ENCODE assay signal across 8 cellular contexts in genomic region chr16:86554599-86554916, GRCh38. TPM values are rescaled to one million over a fixed set of nuclear protein-coding genes. Genes with fewer than 3 reads are reported as not detected.
DNase-seq lines count a peak whose midpoint lies in the region; ATAC-seq, FAIRE-seq and TF ChIP-seq lines count a peak whose summit lies in the region.

No MANE protein-coding gene starts in this region.

- H3K9ac ChIP-seq in BLaER1 treated with 17β-estradiol and CSF1 and Interleukin-3, amounts not matched to agents 10 nM and 100 nM, result peak overlapping the region; percentile 84 to 98 (median 92)
- H3K9ac ChIP-seq in duodenal mucosa (ENCODE audit: low read depth in 1 of 2, low read length in 2 of 2), result peak overlapping the region; percentile 96 to 99

- peak overlapping the region; percentile 93 to 98 (median 94) for H3K4me3 Mint-ChIP-seq in naive thymus-derived CD8-positive, alpha-beta T cell

- H3K4me2 ChIP-seq in BLaER1 treated with 17β-estradiol and CSF1 and Interleukin-3, amounts not matched to agents 10 nM and 100 nM, result peak overlapping the region; percentile 77 to 95 (median 89)

- peaks cover 11 to 19% (median 15%) of the 10 kb centered on the region in 10 experiments for H3K4me1 ChIP-seq in BLaER1 treated with 17β-estradiol and CSF1 and Interleukin-3, amounts not matched to agents 10 nM and 100 nM
- H3K4me1 ChIP-seq in duodenal mucosa (ENCODE audit: control insufficient read depth in 1 of 2, insufficient read depth in 2 of 2, low read length in 2 of 2), result peaks cover 11 to 13% of the 10 kb centered on the region in 2 donors

- H3K27ac ChIP-seq in BLaER1 treated with 17β-estradiol and CSF1 and Interleukin-3, amounts not matched to agents 10 nM and 100 nM, result peak overlapping the region; percentile 81 to 95 (median 89)
- H3K27ac ChIP-seq in KOPT-K1 (ENCODE audit: low read depth, low read length, poor library complexity, severe bottlenecking) (peak overlapping the region; percentile 74), duodenal mucosa (ENCODE audit: low read depth, low read length) (peak overlapping the region; percentile 82)

- H3K36me3 Mint-ChIP-seq in naive thymus-derived CD8-positive, alpha-beta T cell, result peaks cover 0 to 15% (median 0%) of the 10 kb centered on the region in 3 donors

- POLR2A ChIA-PET in naive thymus-derived CD8-positive, alpha-beta T cell (lab: Charles Lee), result no interaction called here

- peaks cover 0 to 2% (median 0%) of the 10 kb centered on the region in 9 donors for H3K9me3 Mint-ChIP-seq in naive thymus-derived CD8-positive, alpha-beta T cell

- H3K4me3 ChIP-seq in BLaER1 treated with 17β-estradiol and CSF1 and Interleukin-3, amounts not matched to agents 10 nM and 100 nM, result peak overlapping the region; percentile 79 to 99 (median 90)
- H3K4me3 ChIP-seq in duodenal mucosa (ENCODE audit: low read depth in 1 of 2, low read length in 2 of 2), result peak overlapping the region; percentile 82 to 95

- H3K27me3 Mint-ChIP-seq in naive thymus-derived CD8-positive, alpha-beta T cell, result peaks cover 0 to 16% (median 9%) of the 10 kb centered on the region in 5 donors

- H3K27ac Mint-ChIP-seq in naive thymus-derived CD8-positive, alpha-beta T cell, result peak overlapping the region; percentile 94 to 99 (median 98)

- peaks cover 27 to 44% (median 33%) of the 10 kb centered on the region in 11 experiments for H3K36me3 ChIP-seq in BLaER1 treated with 17β-estradiol and CSF1 and Interleukin-3, amounts not matched to agents 10 nM and 100 nM
- H3K36me3 ChIP-seq in KOPT-K1 (ENCODE audit: insufficient read depth, low read length) (peaks cover 18% of the 10 kb centered on the region; the same call in 1 of the 2 replicates), duodenal mucosa (ENCODE audit: control insufficient read depth in 1 of 2, insufficient read depth in 2 of 2, low read length in 2 of 2) (peaks cover 0 to 14% of the 10 kb centered on the region in 2 donors)

- FAIRE-seq in GM12892 (lab: Jason Lieb, UNC), result no peak

- intact Hi-C loops in head of caudate nucleus (cut with DNase I), result loop anchor here (10.0 kb wide), 1 partner anchor 830 kb away; the partner anchor contains the start of gene FBXO31

- H4K20me1 ChIP-seq in BLaER1 treated with 17β-estradiol and CSF1 and Interleukin-3, amounts not matched to agents 10 nM and 100 nM, result peaks cover 0 to 10% (median 0%) of the 10 kb centered on the region in 11 experiments; a peak in 1 of 22 replicates

- peaks cover 0 to 5% (median 0%) of the 10 kb centered on the region in 11 experiments; a peak in 1 of 22 replicates for H3K9me3 ChIP-seq in BLaER1 treated with 17β-estradiol and CSF1 and Interleukin-3, amounts not matched to agents 10 nM and 100 nM (replicated peaks in 1 of 11)
- no peaks in the 10 kb centered on the region for H3K9me3 ChIP-seq in KOPT-K1 (ENCODE audit: insufficient read depth, low read length, poor library complexity, severe bottlenecking)
- no peaks in the 10 kb centered on the region for H3K9me3 ChIP-seq in duodenal mucosa (ENCODE audit: control insufficient read depth in 1 of 2, low read length in 2 of 2)

- peak in 1 of 10 donors; percentile 15 for DNase-seq in naive thymus-derived CD8-positive, alpha-beta T cell
- DNase-seq in cerebellar nuclear complex (lab: John Stamatoyannopoulos, UW), result no peak
- no peak for DNase-seq in head of caudate nucleus
- DNase-seq in NCI-H526 treated with DMSO at 0.1 percent for 48 hours (lab: John Stamatoyannopoulos, UW), result no peak
- DNase-seq in GM12892 (ENCODE audit: insufficient read length), result no peak

- H3K4me1 Mint-ChIP-seq in naive thymus-derived CD8-positive, alpha-beta T cell, result peaks cover 4 to 32% (median 20%) of the 10 kb centered on the region in 4 donors

- TF ChIP-seq POLR2A in GM12892 (IDR thresholded peaks at IDR 0.05; ENCODE audit: low read depth, low read length), result no peak

- H3K27me3 ChIP-seq in BLaER1 treated with 17β-estradiol and CSF1 and Interleukin-3, amounts not matched to agents 10 nM and 100 nM, result no peaks in the 10 kb centered on the region
- H3K27me3 ChIP-seq in duodenal mucosa (ENCODE audit: control insufficient read depth in 1 of 2, insufficient read depth in 2 of 2, low read length in 2 of 2), result no peaks in the 10 kb centered on the region

- ATAC-seq in naive thymus-derived CD8-positive, alpha-beta T cell, result peak in 1 of 2 donors; percentile 6

RNA-seq across cellular contexts. Expression of gene MTHFSD, which starts 0.5 kb away (rescaled TPM):
- 10 to 100 TPM; 37.9 to 41.6 TPM for total RNA-seq in naive thymus-derived CD8-positive, alpha-beta T cell
- 10 to 100 TPM in 2 of 3 donors, 1 to 10 TPM in 1; 9.8 to 19.0 (median 16.1) TPM for polyA plus RNA-seq in naive thymus-derived CD8-positive, alpha-beta T cell
- 16.3 TPM for polyA plus RNA-seq in GM12892 (2012; ENCODE audit: missing spikeins)

RNA-seq across cellular contexts. Expression of gene FOXC2, which starts 12.1 kb away (rescaled TPM):
- not detected for total RNA-seq in naive thymus-derived CD8-positive, alpha-beta T cell
- not detected for polyA plus RNA-seq in naive thymus-derived CD8-positive, alpha-beta T cell
- not detected for polyA plus RNA-seq in GM12892 (2012; ENCODE audit: missing spikeins)

RNA-seq across cellular contexts. Expression of gene FOXL1, which starts 23.8 kb away (rescaled TPM):
- total RNA-seq in naive thymus-derived CD8-positive, alpha-beta T cell, result not detected
- polyA plus RNA-seq in naive thymus-derived CD8-positive, alpha-beta T cell, result not detected
- polyA plus RNA-seq in GM12892 (2012; ENCODE audit: missing spikeins), result not detected

RNA-seq across cellular contexts. Expression of gene FOXF1, which starts 44.2 kb away (rescaled TPM):
- total RNA-seq in naive thymus-derived CD8-positive, alpha-beta T cell, result not detected
- not detected for polyA plus RNA-seq in naive thymus-derived CD8-positive, alpha-beta T cell
- not detected for polyA plus RNA-seq in GM12892 (2012; ENCODE audit: missing spikeins)
